Comparison of ENCODE assay signal across 8 cellular contexts in the genomic region with DNA sequence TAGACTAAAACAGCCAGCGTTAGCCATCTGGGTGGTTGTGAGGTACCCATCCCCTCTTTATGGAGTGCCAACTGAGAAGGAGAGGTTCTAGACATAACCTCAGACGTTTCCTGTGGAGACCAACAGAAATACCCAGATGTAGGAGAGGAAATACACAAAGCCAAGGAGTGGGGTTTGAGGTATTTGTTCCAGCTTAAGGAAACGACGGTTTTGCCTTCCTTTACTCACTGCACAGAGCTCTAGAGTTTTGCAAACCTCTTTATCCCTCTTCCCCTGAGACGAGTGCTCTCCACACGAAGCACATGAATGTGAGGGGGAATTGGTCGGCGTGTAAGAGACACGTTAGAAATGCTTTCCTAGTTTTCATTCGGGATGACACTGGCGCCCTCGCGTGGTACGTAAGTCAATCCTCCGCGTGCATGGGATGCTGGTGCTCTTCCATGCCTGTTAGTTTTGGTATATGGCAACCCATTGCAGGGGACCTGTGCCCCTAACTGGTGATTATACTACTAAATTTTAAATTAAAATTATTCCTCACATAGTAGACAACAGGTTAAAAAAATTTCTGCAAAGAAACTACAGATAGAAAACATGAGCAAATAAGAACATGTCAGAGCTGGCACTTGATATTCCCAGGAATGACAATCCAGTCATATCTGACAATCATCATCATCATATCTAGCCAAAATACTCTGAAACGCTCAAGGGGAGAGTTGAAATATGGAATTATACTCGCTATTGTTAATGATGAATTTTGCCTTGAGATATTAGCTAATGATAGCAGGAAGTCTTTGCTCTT.
DNase-seq lines count a peak whose midpoint lies in the region; ATAC-seq, FAIRE-seq and TF ChIP-seq lines count a peak whose summit lies in the region.

No MANE protein-coding gene starts in this region.

- H2AFZ ChIP-seq in parathyroid adenoma = peak overlapping the region; percentile 32

- no peak overlapping the region for H3K27ac ChIP-seq in parathyroid adenoma

- H3K4me1 ChIP-seq in parathyroid adenoma = peaks cover 26% of the 10 kb centered on the region

- peaks cover 34% of the 10 kb centered on the region for H3K79me2 ChIP-seq in parathyroid adenoma

- no peaks in the 10 kb centered on the region for H3K36me3 Mint-ChIP-seq in activated naive CD4-positive, alpha-beta T cell treated with anti-CD3 and anti-CD28 coated beads, Interleukin-2, amount 10 ng/mL, durations not matched to agents 7 days and 5 days
- no peaks in the 10 kb centered on the region for H3K36me3 Mint-ChIP-seq in glutamatergic neuron (ENCODE audit: unreplicated experiment)

- TF ChIP-seq CTCF in glutamatergic neuron (IDR thresholded peaks at IDR 0.05; ENCODE audit: partially characterized antibody, unreplicated experiment) = peak; percentile 54
- TF ChIP-seq CTCF in parathyroid adenoma (IDR thresholded peaks at IDR 0.05) = peak; percentile 62

- H3K27ac Mint-ChIP-seq in activated naive CD4-positive, alpha-beta T cell treated with anti-CD3 and anti-CD28 coated beads, Interleukin-2, amount 10 ng/mL, durations not matched to agents 7 days and 5 days = no peak overlapping the region
- no peak overlapping the region for H3K27ac Mint-ChIP-seq in glutamatergic neuron (ENCODE audit: unreplicated experiment)

- H3K4me3 Mint-ChIP-seq in activated naive CD4-positive, alpha-beta T cell treated with anti-CD3 and anti-CD28 coated beads, Interleukin-2, amount 10 ng/mL, durations not matched to agents 7 days and 5 days = no peak overlapping the region
- no peak overlapping the region for H3K4me3 Mint-ChIP-seq in glutamatergic neuron (ENCODE audit: unreplicated experiment)

- H3K9ac ChIP-seq in parathyroid adenoma = no peak overlapping the region

- DNase-seq in GOT3 (lab: John Stamatoyannopoulos, UW) = peak; percentile 84
- DNase-seq in NCI-H748 treated with DMSO at 0.1 percent for 48 hours (lab: John Stamatoyannopoulos, UW) = peak; percentile 56
- DNase-seq in activated naive CD4-positive, alpha-beta T cell treated with anti-CD3 and anti-CD28 coated beads, Interleukin-2, amount 10 ng/mL, durations not matched to agents 7 days and 5 days = peak; percentile 49
- peak; percentile 69 for DNase-seq in glutamatergic neuron
- DNase-seq in SKM-1 treated with dmso at 0.1 percent for 144 hours (lab: John Stamatoyannopoulos, UW; ENCODE audit: unreplicated experiment) = no peak

- H3K27me3 ChIP-seq in parathyroid adenoma (ENCODE audit: control insufficient read depth, insufficient read depth, low read length) = no peaks in the 10 kb centered on the region

- peaks cover 13% of the 10 kb centered on the region for H3K4me1 Mint-ChIP-seq in activated naive CD4-positive, alpha-beta T cell treated with anti-CD3 and anti-CD28 coated beads, Interleukin-2, amount 10 ng/mL, durations not matched to agents 7 days and 5 days
- no peaks in the 10 kb centered on the region for H3K4me1 Mint-ChIP-seq in glutamatergic neuron (ENCODE audit: low read depth, unreplicated experiment)

- no peaks in the 10 kb centered on the region for H3K36me3 ChIP-seq in parathyroid adenoma (ENCODE audit: control insufficient read depth, insufficient read depth, low read length)

- no peak overlapping the region for H3K4me3 ChIP-seq in parathyroid adenoma (ENCODE audit: low read depth, low read length)

- no peak for ATAC-seq in HG03135 (IDR thresholded peaks at IDR 0.05; ENCODE audit: unreplicated experiment)

- H3K9me3 Mint-ChIP-seq in activated naive CD4-positive, alpha-beta T cell treated with anti-CD3 and anti-CD28 coated beads, Interleukin-2, amount 10 ng/mL, durations not matched to agents 7 days and 5 days = no peaks in the 10 kb centered on the region
- no peaks in the 10 kb centered on the region for H3K9me3 Mint-ChIP-seq in glutamatergic neuron (ENCODE audit: unreplicated experiment)

- no peaks in the 10 kb centered on the region for H3K9me3 ChIP-seq in parathyroid adenoma (ENCODE audit: control insufficient read depth, low read length)

- CTCF ChIA-PET in activated naive CD4-positive, alpha-beta T cell treated with anti-CD3 and anti-CD28 coated beads, Interleukin-2, amount 10 ng/mL, durations not matched to agents 7 days and 5 days (lab: Charles Lee) = interaction anchor here (0.7 to 2.6 kb wide), 11 partner anchors 10 to 1712 kb away, joined by 3 to 14 read pairs (median 6); no protein-coding TSS in a partner anchor

- H3K27me3 Mint-ChIP-seq in activated naive CD4-positive, alpha-beta T cell treated with anti-CD3 and anti-CD28 coated beads, Interleukin-2, amount 10 ng/mL, durations not matched to agents 7 days and 5 days = peaks cover 14% of the 10 kb centered on the region
- peaks cover 1% of the 10 kb centered on the region for H3K27me3 Mint-ChIP-seq in glutamatergic neuron (ENCODE audit: unreplicated experiment)

- FAIRE-seq in G401.6 (lab: Jason Lieb, UNC) = peak; percentile 76

- no peak overlapping the region for H3K4me2 ChIP-seq in parathyroid adenoma (ENCODE audit: low read length)
